Comparison of ENCODE assay signal across 12 cellular contexts in the genomic region with DNA sequence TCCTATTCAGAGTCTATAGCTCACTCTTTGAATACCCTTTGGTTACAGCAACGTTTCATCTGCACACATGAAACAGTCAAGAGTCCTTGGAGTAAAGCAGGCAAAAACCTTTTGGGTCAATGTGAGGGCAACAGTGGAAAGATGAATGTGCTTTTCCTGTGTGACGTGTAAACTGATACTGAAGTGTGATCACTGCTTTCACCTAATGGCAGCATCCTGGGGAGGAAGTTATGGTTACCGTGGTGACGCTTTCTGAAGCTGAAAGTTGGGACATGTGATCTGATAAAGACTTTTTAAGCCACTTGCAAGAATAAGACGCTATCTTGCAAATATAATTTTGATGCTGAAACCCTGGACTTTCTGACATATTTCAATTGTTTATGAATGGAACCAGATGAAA.
A peak's percentile ranks its signal among the peaks of the same experiment; 100 is the strongest.
DNase-seq lines count a peak whose midpoint lies in the region; ATAC-seq lines count a peak whose summit lies in the region.
"Had no signal": no experiment of that assay in that cellular context is flagged by ENCODE, and none has a peak within 500 bp of the region (broad histone marks: within the 10 kb centered on the region; RNA-seq: fewer than 3 reads in every experiment).

No MANE protein-coding gene starts in this region.

- DNase-seq in RPMI8226 (peak; percentile 47), islet precursor cell (no peak), C1 segment of cervical spinal cord (lab: John Stamatoyannopoulos, UW) (no peak)
- no peak for DNase-seq in activated T-cell treated with anti-CD3 and anti-CD28 coated beads, Interleukin-2, amount 50 U/mL, for 1 hour
- DNase-seq: activated CD4-positive, CD25-positive, alpha-beta regulatory T cell; COR-L47; SHP77 treated with DMSO at 0.1 percent for 48 hours; stimulated activated naive CD8-positive, alpha-beta T cell treated with anti-CD3 and anti-CD28 coated beads, Interleukin-15, Interleukin-2, amounts not matched to agents 100 U/mL and 50 U/mL, for 24 hours had no signal

- ATAC-seq in GM18907 (IDR thresholded peaks at IDR 0.05; ENCODE audit: unreplicated experiment) (peak; percentile 97), GM21528 (IDR thresholded peaks at IDR 0.05; ENCODE audit: low FRiP score, unreplicated experiment) (peak; percentile 85), HG03196 (IDR thresholded peaks at IDR 0.05; ENCODE audit: unreplicated experiment) (peak; percentile 95)
- ATAC-seq: K562; stimulated activated naive CD8-positive, alpha-beta T cell treated with anti-CD3 and anti-CD28 coated beads, Interleukin-15, Interleukin-2, amounts not matched to agents 100 U/mL and 50 U/mL, for 24 hours had no signal
